Comparison of ENCODE assay signal across 22 cellular contexts in genomic region chr3:175325440-175325839, GRCh38.
"Had no signal": no experiment of that assay in that cellular context is flagged by ENCODE, and none has a peak within 500 bp of the region (broad histone marks: within the 10 kb centered on the region; RNA-seq: fewer than 3 reads in every experiment).

No MANE protein-coding gene starts in this region.

- H3K9me3 ChIP-seq: gastrocnemius medialis, pancreas, psoas muscle, right atrium auricular region, thoracic aorta had no signal

- FAIRE-seq: islet of Langerhans, pancreas had no signal

- H3K27ac ChIP-seq: gastrocnemius medialis, pancreas, psoas muscle, right atrium auricular region, spleen, thoracic aorta, VCaP had no signal

- ATAC-seq: activated CD4-positive, CD25-positive, alpha-beta regulatory T cell treated with anti-CD3 and anti-CD28 coated beads, Interleukin-2, amount 50 U/mL, for 24 hours; activated CD8-positive, alpha-beta memory T cell treated with anti-CD3 and anti-CD28 coated beads, Interleukin-2, amount 10 ng/mL, durations not matched to agents 7 days and 5 days; gastrocnemius medialis; left ventricle myocardium superior; pancreas; psoas muscle had no signal

- H3K4me3 ChIP-seq: gastrocnemius medialis, pancreas, psoas muscle, right atrium auricular region, spleen, thoracic aorta had no signal

- H3K36me3 ChIP-seq: gastrocnemius medialis, pancreas, right atrium auricular region, spleen, thoracic aorta had no signal

- H3K4me1 ChIP-seq: gastrocnemius medialis, pancreas, psoas muscle, right atrium auricular region, spleen had no signal

- H3K27me3 ChIP-seq: gastrocnemius medialis, pancreas, right atrium auricular region, spleen had no signal

- DNase-seq: activated CD4-positive, alpha-beta memory T cell treated with anti-CD3 and anti-CD28 coated beads, Interleukin-2, amount 10 ng/mL, durations not matched to agents 7 days and 5 days; activated CD4-positive, alpha-beta T cell treated with anti-CD3 and anti-CD28 coated beads, Interleukin-2, amount 10 ng/mL, durations not matched to agents 24 days and 14 days; activated CD8-positive, alpha-beta memory T cell treated with anti-CD3 and anti-CD28 coated beads, Interleukin-2, amount 10 ng/mL, durations not matched to agents 7 days and 5 days; activated gamma-delta T cell; activated T-cell treated with anti-CD3 and anti-CD28 coated beads for 4 hours; aorta; central memory CD4-positive, alpha-beta T cell; dermis blood vessel endothelial cell; effector CD8-positive, alpha-beta T cell; gastrocnemius medialis; head of caudate nucleus; left ventricle myocardium superior; pancreas; psoas muscle; spleen; stimulated activated CD4-positive, alpha-beta T cell treated with anti-CD3 and anti-CD28 coated beads, Interleukin-4, amount 100 ng/mL, for 1 hour; stimulated activated naive CD4-positive, alpha-beta T cell had no signal
